ENCODE assay signal across 22 cellular contexts in genomic region chr2:100166701-100167100, GRCh38.
"Had no signal": no experiment of that assay in that cellular context is flagged by ENCODE, and none has a peak within 500 bp of the region (broad histone marks: within the 10 kb centered on the region; RNA-seq: fewer than 3 reads in every experiment).

No MANE protein-coding gene starts in this region.

- ATAC-seq: stimulated activated effector memory CD8-positive, alpha-beta T cell treated with anti-CD3 and anti-CD28 coated beads, Interleukin-12 subunit alpha, Interleukin-12 subunit beta, amount 100 ng/mL, for 72 hours; stimulated activated memory B cell treated with anti-CD40 and anti-IgM and Interleukin-4, amounts not matched to agents 10 μg/mL and 1 μg/mL and 100 μg/mL, for 72 hours; stimulated activated naive B cell treated with anti-CD40 and anti-IgM and Interleukin-4, amounts not matched to agents 10 μg/mL and 1 μg/mL and 100 μg/mL, for 72 hours; stimulated activated naive CD8-positive, alpha-beta T cell treated with anti-CD3 and anti-CD28 coated beads, Interleukin-15, amount 100 ng/mL, for 72 hours; stimulated activated naive CD8-positive, alpha-beta T cell treated with anti-CD3 and anti-CD28 coated beads, Interleukin-15, Interleukin-2, amounts not matched to agents 100 U/mL and 50 U/mL, for 24 hours; upper lobe of right lung had no signal

- DNase-seq: stimulated activated CD4-positive, alpha-beta T cell treated with anti-CD3 and anti-CD28 coated beads, Interleukin-2, amount 100 ng/mL, for 48 hours; stimulated activated CD4-positive, alpha-beta T cell treated with anti-CD3 and anti-CD28 coated beads, Interleukin-4, amount 100 ng/mL, for 1 hour; stimulated activated CD4-positive, alpha-beta T cell treated with anti-CD3 and anti-CD28 coated beads, Interleukin-4, amount 100 ng/mL, for 24 hours; stimulated activated CD4-positive, alpha-beta T cell treated with anti-CD3 and anti-CD28 coated beads, Interleukin-4, amount 100 ng/mL, for 4 hours; stimulated activated CD8-positive, alpha-beta memory T cell treated with anti-CD3 and anti-CD28 coated beads, Interleukin-4, amount 100 ng/mL, for 48 hours; stimulated activated naive B cell treated with anti-CD40 and anti-IgM and Interleukin-4, amounts not matched to agents 10 μg/mL and 1 μg/mL and 100 μg/mL, for 72 hours; stimulated activated naive CD4-positive, alpha-beta T cell; stimulated activated naive CD4-positive, alpha-beta T cell treated with Interleukin-2 at 50 U/mL for 16 hours; stimulated activated naive CD8-positive, alpha-beta T cell treated with anti-CD3 and anti-CD28 coated beads, Interleukin-15, amount 100 ng/mL, for 72 hours; stimulated activated naive CD8-positive, alpha-beta T cell treated with anti-CD3 and anti-CD28 coated beads, Interleukin-15, Interleukin-2, amounts not matched to agents 100 U/mL and 50 U/mL, for 24 hours; stomach; substantia nigra; testis; thyroid gland; tibial artery; transverse colon; trophoblast cell; upper lobe of left lung; upper lobe of right lung; uterus had no signal
